Comparison of ENCODE assay signal across 11 cellular contexts in the genomic region with DNA sequence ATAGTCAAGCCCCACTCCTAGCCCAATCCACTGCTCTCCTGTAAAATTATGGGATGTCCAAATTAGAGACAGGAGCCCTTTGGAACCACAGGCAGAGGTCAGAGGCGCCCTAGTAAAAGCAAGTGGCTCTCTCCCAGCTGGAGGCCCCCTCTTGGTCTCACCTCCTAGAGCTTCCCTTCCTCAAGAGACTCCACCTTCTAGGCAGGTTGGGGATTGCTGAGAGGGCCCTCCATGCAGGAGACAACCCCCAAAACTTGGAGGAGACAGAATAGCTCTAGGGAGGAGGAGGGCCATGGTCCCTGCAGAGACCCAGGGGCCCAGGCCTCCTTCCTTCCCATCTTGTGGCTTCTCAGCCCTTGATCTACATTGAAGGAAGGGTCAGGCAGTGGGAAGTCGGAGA. TPM values are rescaled to one million over a fixed set of nuclear protein-coding genes. Genes with fewer than 3 reads are reported as not detected.
"Had no signal": no experiment of that assay in that cellular context is flagged by ENCODE, and none has a peak within 500 bp of the region (broad histone marks: within the 10 kb centered on the region; RNA-seq: fewer than 3 reads in every experiment).

No MANE protein-coding gene starts in this region.

- H3K9me3 Mint-ChIP-seq: HFFc6 had no signal

- H3K4me3 ChIP-seq: GM23248, K562 had no signal

- H2AFZ ChIP-seq: GM23248 had no signal

- H3K4me3 Mint-ChIP-seq: HFFc6 had no signal

- H3K27ac ChIP-seq: GM23248, HL-60 had no signal

- H3K27ac Mint-ChIP-seq: HFFc6 had no signal

- H3K9ac ChIP-seq: GM23248 had no signal

- DNase-seq: GM23248, H7, HCEC 1CT, HFFc6, IMR-90, KG1 had no signal

- FAIRE-seq: HepG2, K562 had no signal

RNA-seq across cellular contexts. Expression of gene NEUROD2, which starts 29.4 kb away (rescaled TPM):
- total RNA-seq: GM23248, H7, HepG2, HFFc6, HT1080, IMR-90, K562 had no signal
- polyA plus RNA-seq: GM23248, HepG2, IMR-90, K562 had no signal

RNA-seq across cellular contexts. Expression of gene PPP1R1B, which starts 48.5 kb away (rescaled TPM):
- total RNA-seq: GM23248, H4, HepG2, HFFc6, HT1080, IMR-90 had no signal
- polyA plus RNA-seq: GM23248, IMR-90 had no signal
